7 cellular contexts compared by ENCODE assay signal in the genomic region with DNA sequence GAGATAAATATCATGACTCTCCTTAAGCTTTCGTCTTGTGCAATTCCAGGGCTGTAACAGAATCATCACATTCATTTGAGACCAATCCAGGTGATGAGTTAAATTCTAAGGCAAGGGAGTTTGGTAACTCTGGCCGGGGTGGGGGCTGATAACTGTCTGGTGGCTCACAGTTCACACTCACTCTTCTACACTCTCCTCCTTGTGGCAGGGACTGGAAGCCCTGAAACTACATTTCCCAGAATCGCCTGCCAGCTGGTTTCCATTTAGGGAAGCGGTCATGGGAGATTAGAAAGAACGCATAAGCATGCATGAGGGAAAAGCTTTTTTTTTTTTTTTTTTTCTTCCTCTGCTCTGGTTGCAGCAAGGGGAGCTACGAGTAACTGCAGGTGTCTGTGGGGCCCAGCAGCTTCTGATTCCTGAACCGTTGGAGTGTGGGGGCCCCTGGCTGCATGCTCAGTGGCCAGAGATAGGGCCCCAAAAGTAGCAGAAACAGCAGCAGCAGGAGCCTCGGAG.
A peak's percentile ranks its signal among the peaks of the same experiment; 100 is the strongest.
DNase-seq lines count a peak whose midpoint lies in the region; ATAC-seq and TF ChIP-seq lines count a peak whose summit lies in the region.

No MANE protein-coding gene starts in this region.

- no peak overlapping the region for H3K18ac ChIP-seq in IMR-90 (ENCODE audit: low read depth, low read length)

- H2BK120ac ChIP-seq in IMR-90 (ENCODE audit: low read depth, low read length), result no peak overlapping the region

- H3K4me3 Mint-ChIP-seq in stimulated activated naive B cell treated with anti-CD40 and anti-IgM and Interleukin-4, amounts not matched to agents 10 μg/mL and 1 μg/mL and 100 μg/mL, for 72 hours, result peak overlapping the region; percentile 4 to 61

- H3K27me3 Mint-ChIP-seq in stimulated activated naive B cell treated with anti-CD40 and anti-IgM and Interleukin-4, amounts not matched to agents 10 μg/mL and 1 μg/mL and 100 μg/mL, for 72 hours, result peaks cover 5 to 7% of the 10 kb centered on the region in 2 donors

- H2BK5ac ChIP-seq in IMR-90 (ENCODE audit: low read depth, low read length, poor library complexity, severe bottlenecking), result no peak overlapping the region

- H3K9me1 ChIP-seq in IMR-90 (ENCODE audit: insufficient read depth, low read length), result peaks cover 7% of the 10 kb centered on the region; the same call in 1 of the 2 replicates

- H3K4ac ChIP-seq in IMR-90 (ENCODE audit: low read depth, low read length), result no peak overlapping the region

- ATAC-seq in IMR-90 (ENCODE audit: low read depth) (peak; percentile 92), HG03108 (IDR thresholded peaks at IDR 0.05; ENCODE audit: unreplicated experiment) (no peak)
- ATAC-seq in stimulated activated naive B cell treated with anti-CD40 and anti-IgM and Interleukin-4, amounts not matched to agents 10 μg/mL and 1 μg/mL and 100 μg/mL, for 72 hours (replicated peaks), result peak; percentile 43 to 53

- peak overlapping the region; percentile 45 for H3K27ac Mint-ChIP-seq in stimulated activated naive B cell treated with anti-CD40 and anti-IgM and Interleukin-4, amounts not matched to agents 10 μg/mL and 1 μg/mL and 100 μg/mL, for 72 hours

- H3K36me3 ChIP-seq in IMR-90 (ENCODE audit: control insufficient read depth, insufficient read depth, low read length) (no peaks in the 10 kb centered on the region), adrenal gland (replicated peaks in 1 of 2) (no peaks in the 10 kb centered on the region), tibial nerve (no peaks in the 10 kb centered on the region)
- no peaks in the 10 kb centered on the region for H3K36me3 ChIP-seq in effector memory CD4-positive, alpha-beta T cell (ENCODE audit: control insufficient read depth, insufficient read depth, low read length)

- no peak overlapping the region for H3K27ac ChIP-seq in IMR-90 (ENCODE audit: insufficient read depth, low read length)
- H3K27ac ChIP-seq in adrenal gland, result no peak overlapping the region
- H3K27ac ChIP-seq in tibial nerve, result no peak overlapping the region
- no peak overlapping the region for H3K27ac ChIP-seq in effector memory CD4-positive, alpha-beta T cell (ENCODE audit: insufficient read depth, low read length, poor library complexity, severe bottlenecking)

- H3K79me1 ChIP-seq in IMR-90 (ENCODE audit: low read depth in 1 of 2, low read length in 2 of 2), result no peaks in the 10 kb centered on the region; a peak in 1 of 4 replicates

- no peak overlapping the region for H4K5ac ChIP-seq in IMR-90 (ENCODE audit: low read depth, low read length)

- TF ChIP-seq RAD21 in IMR-90 (IDR thresholded peaks at IDR 0.05; ENCODE audit: low read length), result peak; percentile 33

- H3K36me3 Mint-ChIP-seq in stimulated activated naive B cell treated with anti-CD40 and anti-IgM and Interleukin-4, amounts not matched to agents 10 μg/mL and 1 μg/mL and 100 μg/mL, for 72 hours, result no peaks in the 10 kb centered on the region

- H2AK5ac ChIP-seq in IMR-90 (ENCODE audit: low read depth, low read length), result no peak overlapping the region

- intact Hi-C loops in IMR-90 (cut with micrococcal nuclease) (loop anchor here (5.0 kb wide), 1 partner anchor 93 kb away; no protein-coding TSS in a partner anchor), adrenal gland (cut with DNase I) (no loop called here)

- no peak overlapping the region for H2BK15ac ChIP-seq in IMR-90 (ENCODE audit: low read depth, low read length)

- no peak for TF ChIP-seq EP300 in tibial nerve (IDR thresholded peaks at IDR 0.05)

- no peak overlapping the region for H2BK20ac ChIP-seq in IMR-90 (ENCODE audit: low read depth, low read length)

- no peak overlapping the region for H3K14ac ChIP-seq in IMR-90 (replicated peaks; ENCODE audit: low read depth, low read length)

- H3K4me3 ChIP-seq in IMR-90 (ENCODE audit: insufficient read depth, low read depth, low read length) (no peak overlapping the region), adrenal gland (no peak overlapping the region), tibial nerve (no peak overlapping the region)
- H3K4me3 ChIP-seq in effector memory CD4-positive, alpha-beta T cell (ENCODE audit: insufficient read depth, low read depth, low read length, poor library complexity, severe bottlenecking), result no peak overlapping the region

- in situ Hi-C loops in IMR-90 (cut with MboI; ENCODE audit: low sequenced_read_pairs), result no loop called here

- H3K23ac ChIP-seq in IMR-90 (ENCODE audit: low read depth, low read length), result no peak overlapping the region

- no peaks in the 10 kb centered on the region for H3K9me3 ChIP-seq in IMR-90 (ENCODE audit: control insufficient read depth, insufficient read depth, low read length)
- no peaks in the 10 kb centered on the region for H3K9me3 ChIP-seq in adrenal gland (replicated peaks in 1 of 3)
- H3K9me3 ChIP-seq in tibial nerve, result no peaks in the 10 kb centered on the region
- H3K9me3 ChIP-seq in effector memory CD4-positive, alpha-beta T cell (ENCODE audit: control insufficient read depth, low read length), result no peaks in the 10 kb centered on the region

- H4K91ac ChIP-seq in IMR-90 (ENCODE audit: insufficient read depth, low read depth, low read length), result no peak overlapping the region

- peaks cover 13% of the 10 kb centered on the region in 2 donors for H3K4me1 Mint-ChIP-seq in stimulated activated naive B cell treated with anti-CD40 and anti-IgM and Interleukin-4, amounts not matched to agents 10 μg/mL and 1 μg/mL and 100 μg/mL, for 72 hours

- H3K9ac ChIP-seq in IMR-90 (ENCODE audit: low read depth, low read length), result no peak overlapping the region

- peak overlapping the region; percentile 86 for H2AFZ ChIP-seq in IMR-90 (replicated peaks; ENCODE audit: low read length, poor library complexity)

- TF ChIP-seq CTCF in IMR-90 (conservative IDR thresholded peaks at IDR 0.05; ENCODE audit: low read depth, low read length) (peak; percentile 33), adrenal gland (IDR thresholded peaks at IDR 0.05) (peak in 3 of 6 experiments; percentile 8 to 36 (median 19)), tibial nerve (IDR thresholded peaks at IDR 0.05) (peak in 2 of 5 experiments; percentile 13 to 33)

- H3K56ac ChIP-seq in IMR-90 (ENCODE audit: extremely low read depth, insufficient read depth, low read length), result no peak overlapping the region

- TF ChIP-seq POLR2A in IMR-90 (IDR thresholded peaks at IDR 0.05; ENCODE audit: low read depth, low read length) (no peak), adrenal gland (IDR thresholded peaks at IDR 0.05) (no peak), tibial nerve (IDR thresholded peaks at IDR 0.05) (no peak)

- no peak overlapping the region for H3K4me2 ChIP-seq in IMR-90 (ENCODE audit: low read depth, low read length)

- dilution Hi-C loops in IMR-90 (cut with HindIII; ENCODE audit: low sequenced_read_pairs, unreplicated experiment), result no loop called here

- H4K20me1 ChIP-seq in IMR-90 (ENCODE audit: insufficient read depth, low read length), result no peaks in the 10 kb centered on the region

- POLR2A ChIA-PET in IMR-90 (lab: Charles Lee; ENCODE audit: unreplicated experiment), result no interaction called here

- DNase-seq in IMR-90 (peak; percentile 80), adrenal gland (peak in 4 of 7 donors; percentile 5 to 56 (median 26)), hepatic stellate cell (ENCODE audit: low spot score) (peak; percentile 71), tibial nerve (ENCODE audit: low spot score in 2 of 2) (no peak)
- DNase-seq in stimulated activated naive B cell treated with anti-CD40 and anti-IgM and Interleukin-4, amounts not matched to agents 10 μg/mL and 1 μg/mL and 100 μg/mL, for 72 hours, result no peak
- no peak for DNase-seq in effector memory CD4-positive, alpha-beta T cell

- no peaks in the 10 kb centered on the region for H3K9me3 Mint-ChIP-seq in stimulated activated naive B cell treated with anti-CD40 and anti-IgM and Interleukin-4, amounts not matched to agents 10 μg/mL and 1 μg/mL and 100 μg/mL, for 72 hours

- BruUV-seq in IMR-90 (replicated peaks; lab: Mats Ljungman, UMichigan), result no TSS peak

- CTCF ChIA-PET in IMR-90 (lab: Yijun Ruan, JAX), result interaction anchor here (0.8 kb wide), 1 partner anchor 95 kb away, joined by 3 read pairs; no protein-coding TSS in a partner anchor

- no peak overlapping the region for H2AK9ac ChIP-seq in IMR-90 (replicated peaks; ENCODE audit: low read depth, low read length, poor library complexity)

- 0% methylated on average over 1 of the region's 8 CpGs; no CpG with 5 or more reads in 1 of the 2 experiments for WGBS in IMR-90 (ENCODE audit: extremely low coverage in 2 of 2, insufficient read length in 1 of 2), 2 experiments
- WGBS in adrenal gland, 4 donors, result 47 to 51% (median 49%) methylated on average over 8 of the region's 8 CpGs
- WGBS in tibial nerve, 2 donors, result 35 to 42% methylated on average over 8 of the region's 8 CpGs

- peak overlapping the region in 1 of 2 experiments; percentile 31; a peak in 1 of 4 replicates for H4K8ac ChIP-seq in IMR-90 (ENCODE audit: low read depth in 2 of 2, low read length in 2 of 2)

- H3K4me1 ChIP-seq in IMR-90 (ENCODE audit: control insufficient read depth, insufficient read depth, low read length) (0 out of 2 replicates have a peak, but pooled peaks cover 1% of the 10 kb centered on the region), adrenal gland (replicated peaks in 1 of 2) (no peaks in the 10 kb centered on the region), tibial nerve (peaks cover 0 to 9% (median 0%) of the 10 kb centered on the region in 4 donors)
- no peaks in the 10 kb centered on the region for H3K4me1 ChIP-seq in effector memory CD4-positive, alpha-beta T cell (ENCODE audit: control insufficient read depth, insufficient read depth, low read length, poor library complexity, severe bottlenecking)

- H3K27me3 ChIP-seq in IMR-90 (ENCODE audit: control insufficient read depth, insufficient read depth, low read length) (no peaks in the 10 kb centered on the region; the same call in 1 of the 2 replicates), adrenal gland (no peaks in the 10 kb centered on the region), tibial nerve (no peaks in the 10 kb centered on the region)
- no peaks in the 10 kb centered on the region for H3K27me3 ChIP-seq in effector memory CD4-positive, alpha-beta T cell (replicated peaks; ENCODE audit: control insufficient read depth, insufficient read depth, low read length, poor library complexity, severe bottlenecking)

TF ChIP-seq in IMR-90, 13 proteins besides CTCF, POLR2A, EP300 and RAD21 (continues in another document):
- TF ChIP-seq MAZ (IDR thresholded peaks at IDR 0.05; ENCODE audit: borderline replicate concordance, low read depth, low read length) (peak; percentile 30; the same call in 1 of the 2 replicates), BHLHE40 (IDR thresholded peaks at IDR 0.05; ENCODE audit: low read depth, low read length) (no peak), MAFK (IDR thresholded peaks at IDR 0.05; ENCODE audit: low read depth, low read length) (no peak), SMC3 (IDR thresholded peaks at IDR 0.05; ENCODE audit: low read depth, low read length) (peak; percentile 26; the same call in 1 of the 2 replicates), NFE2L2 (IDR thresholded peaks at IDR 0.05; ENCODE audit: low read depth, low read length) (no peak), CEBPB (IDR thresholded peaks at IDR 0.05; ENCODE audit: low read depth, low read length) (peak; percentile 54; the same call in 1 of the 2 replicates), FOS (IDR thresholded peaks at IDR 0.05; ENCODE audit: low read depth, low read length) (no peak), CHD1 (IDR thresholded peaks at IDR 0.05; ENCODE audit: low read depth, low read length) (no peak)

Comparison
In these comparisons a context has a peak if more than half of its experiments do, and no peak if none do; other contexts are left out.
1. DNase-seq: peak in IMR-90 (single experiment), adrenal gland (4 of 7) and hepatic stellate cell (single experiment); none in stimulated activated naive B cell treated with anti-CD40 and anti-IgM and Interleukin-4, amounts not matched to agents 10 μg/mL and 1 μg/mL and 100 μg/mL, for 72 hours (single experiment), tibial nerve (0 of 2) and effector memory CD4-positive, alpha-beta T cell (0 of 3).